In the genomic region with DNA sequence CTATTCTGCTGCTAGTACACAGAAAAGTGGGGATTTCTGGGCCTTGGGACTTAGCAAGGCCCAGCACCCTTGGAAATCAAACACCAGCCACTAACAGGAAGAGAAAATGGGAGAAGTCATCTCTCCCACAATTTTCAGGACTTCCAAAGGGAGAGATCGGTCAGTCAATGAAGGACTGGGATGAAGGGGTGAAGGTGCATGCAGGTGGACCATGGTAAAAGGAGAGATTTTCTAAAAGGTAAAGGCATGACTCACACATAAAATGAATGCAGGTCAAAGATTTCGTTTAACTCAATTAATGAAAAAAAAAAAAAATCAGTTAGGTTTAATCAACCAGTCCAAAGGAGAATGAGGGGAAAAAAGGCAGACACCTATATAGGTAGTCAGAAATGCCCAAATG, we compare ENCODE assay signal across 33 cellular contexts.
"Had no signal": no experiment of that assay in that cellular context is flagged by ENCODE, and none has a peak within 500 bp of the region (broad histone marks: within the 10 kb centered on the region; RNA-seq: fewer than 3 reads in every experiment).

No MANE protein-coding gene starts in this region.

- ATAC-seq: activated naive CD4-positive, alpha-beta T cell treated with anti-CD3 and anti-CD28 coated beads, Interleukin-2, amount 50 U/mL, for 72 hours; activated naive CD8-positive, alpha-beta T cell treated with anti-CD3 and anti-CD28 coated beads, Interleukin-2, amount 50 U/mL, for 24 hours; activated T-cell treated with anti-CD3 and anti-CD28 coated beads, Interleukin-2, amount 50 U/mL, for 4 hours; activated T-cell treated with anti-CD3 and anti-CD28 coated beads, Interleukin-2, amount 50 U/mL, for 72 hours; activated T-helper 17 cell treated with anti-CD3 and anti-CD28 coated beads, Interleukin-2, amount 50 U/mL, for 72 hours; body of pancreas had no signal

- H3K4me3 ChIP-seq: adrenal gland, ascending aorta, body of pancreas, breast epithelium, cardiac muscle cell had no signal

- H3K27me3 ChIP-seq: adrenal gland, ascending aorta, body of pancreas, breast epithelium, cardiac muscle cell had no signal

- H3K36me3 ChIP-seq: adrenal gland, ascending aorta, brain microvascular endothelial cell, breast epithelium, cardiac muscle cell had no signal

- DNase-seq: activated effector memory CD4-positive, alpha-beta T cell treated with anti-CD3 and anti-CD28 coated beads, Interleukin-2, amount 50 U/mL, for 16 hours; activated effector memory CD4-positive, alpha-beta T cell treated with Interleukin-2 at 50 U/mL for 16 hours; activated gamma-delta T cell; activated gamma-delta T cell treated with Interleukin-2 at 50 U/mL for 16 hours; activated naive CD4-positive, alpha-beta T cell; activated naive CD4-positive, alpha-beta T cell treated with anti-CD3 and anti-CD28 coated beads for 36 hours; activated naive CD4-positive, alpha-beta T cell treated with anti-CD3 and anti-CD28 coated beads, Interleukin-2, amount 10 ng/mL, durations not matched to agents 7 days and 5 days; activated naive CD4-positive, alpha-beta T cell treated with anti-CD3 and anti-CD28 coated beads, Interleukin-2, amount 50 U/mL, for 16 hours; activated naive CD4-positive, alpha-beta T cell treated with Interleukin-2 at 50 U/mL for 16 hours; activated naive CD8-positive, alpha-beta T cell treated with anti-CD3 and anti-CD28 coated beads for 36 hours; activated naive CD8-positive, alpha-beta T cell treated with anti-CD3 and anti-CD28 coated beads, Interleukin-2, amount 10 ng/mL, durations not matched to agents 7 days and 5 days; activated naive CD8-positive, alpha-beta T cell treated with anti-CD3 and anti-CD28 coated beads, Interleukin-2, amount 50 U/mL, for 24 hours; activated T-cell treated with anti-CD3 and anti-CD28 coated beads, Interleukin-2, amount 50 U/mL, for 1 hour; activated T-cell treated with anti-CD3 and anti-CD28 coated beads, Interleukin-2, amount 50 U/mL, for 24 hours; activated T-cell treated with anti-CD3 and anti-CD28 coated beads, Interleukin-2, amount 50 U/mL, for 4 hours; activated T-cell treated with anti-CD3 and anti-CD28 coated beads, Interleukin-2, amount 50 U/mL, for 48 hours; activated T-cell treated with anti-CD3 and anti-CD28 coated beads, Interleukin-2, amount 50 U/mL, for 72 hours; adrenal gland; amniotic stem cell; amygdala; anterior cingulate cortex; aorta; body of pancreas; brain microvascular endothelial cell; caudate nucleus; central memory CD4-positive, alpha-beta T cell; cerebellar nuclear complex had no signal

- H3K27ac ChIP-seq: adrenal gland, ascending aorta, body of pancreas, brain microvascular endothelial cell, breast epithelium, cardiac muscle cell had no signal

- H3K4me1 ChIP-seq: adrenal gland, ascending aorta, breast epithelium had no signal

- FAIRE-seq: bronchial epithelial cell had no signal

- H3K9me3 ChIP-seq: adrenal gland, ascending aorta, body of pancreas, breast epithelium had no signal
